ENCODE assay signal across 1 cellular context in the genomic region with DNA sequence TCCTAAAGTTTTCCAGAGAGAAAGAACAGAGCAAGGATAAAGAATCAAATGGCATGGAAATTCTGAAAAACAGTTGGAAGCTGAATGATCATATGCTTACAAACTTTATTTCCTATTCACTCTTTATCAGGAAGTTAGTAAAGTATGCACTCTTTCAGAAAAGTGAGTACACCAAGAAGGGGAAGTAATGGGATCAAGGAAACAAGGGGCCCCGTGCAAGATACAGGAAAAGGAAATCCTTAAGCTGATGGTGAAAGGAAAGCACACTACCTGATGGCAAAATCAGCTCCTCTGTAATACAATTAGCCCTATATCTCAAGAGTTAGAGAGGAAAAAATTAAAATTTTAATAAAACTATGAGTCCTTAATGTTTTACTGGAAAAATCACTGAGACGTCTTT.
A peak's percentile ranks its signal among the peaks of the same experiment; 100 is the strongest.
TF ChIP-seq lines count a peak whose summit lies in the region.

No MANE protein-coding gene starts in this region.

TF ChIP-seq in K562, 482 proteins besides CTCF, POLR2A, EP300 and RAD21:
- TF ChIP-seq KLF1 (tag; IDR thresholded peaks at IDR 0.05) = no peak
- TF ChIP-seq TBP (optimal IDR thresholded peaks at IDR 0.05; ENCODE audit: low read depth, low read length) = peak; percentile 13
